ENCODE assay signal across 27 cellular contexts in the genomic region with DNA sequence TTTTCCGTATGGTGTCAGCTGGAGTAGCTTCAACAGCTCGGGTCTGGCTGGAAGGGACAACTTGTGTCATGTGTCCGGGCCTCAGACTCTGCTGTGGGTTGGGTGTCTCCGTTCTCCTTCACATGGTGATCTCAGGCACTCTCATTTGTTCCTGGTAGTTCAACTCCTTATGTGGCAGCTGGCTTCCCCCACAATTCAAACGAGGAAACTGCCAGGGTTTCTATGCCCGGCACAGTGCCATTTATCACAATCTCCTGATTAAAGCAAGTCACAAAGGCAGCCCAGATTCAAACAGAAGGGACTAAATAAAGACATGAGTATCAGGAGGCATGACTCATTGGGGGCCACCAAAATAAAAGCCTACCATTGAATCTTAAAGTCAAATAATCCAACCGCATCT. TPM values are rescaled to one million over a fixed set of nuclear protein-coding genes. Genes with fewer than 3 reads are reported as not detected.
A peak's percentile ranks its signal among the peaks of the same experiment; 100 is the strongest.
DNase-seq lines count a peak whose midpoint lies in the region; ATAC-seq, FAIRE-seq and TF ChIP-seq lines count a peak whose summit lies in the region.
"Had no signal": no experiment of that assay in that cellular context is flagged by ENCODE, and none has a peak within 500 bp of the region (broad histone marks: within the 10 kb centered on the region; RNA-seq: fewer than 3 reads in every experiment).

No MANE protein-coding gene starts in this region.

- intact Hi-C loops in K562 (cut with micrococcal nuclease): no loop called here
- intact Hi-C loops in naive thymus-derived CD4-positive, alpha-beta T cell (cut with micrococcal nuclease): no loop called here

- no peaks in the 10 kb centered on the region for H3K9me2 ChIP-seq in MM.1S (replicated peaks; ENCODE audit: insufficient read depth, low read length)

- FAIRE-seq in K562 (lab: Jason Lieb, UNC): no peak
- FAIRE-seq in small intestine (lab: Jason Lieb, UNC): no peak
- FAIRE-seq: bronchial epithelial cell, GM12892 had no signal

- H3K36me3 Mint-ChIP-seq in naive thymus-derived CD4-positive, alpha-beta T cell: no peaks in the 10 kb centered on the region
- H3K36me3 Mint-ChIP-seq: CD8-positive, alpha-beta memory T cell had no signal

- H3K27me3 ChIP-seq in K562 (ENCODE audit: control insufficient read depth in 2 of 2, insufficient read depth in 2 of 2, low read length in 2 of 2): peaks cover 12 to 20% of the 10 kb centered on the region in 2 experiments; a peak in 3 of 5 replicates
- no peaks in the 10 kb centered on the region for H3K27me3 ChIP-seq in small intestine (ENCODE audit: control insufficient read depth in 2 of 2, insufficient read depth in 2 of 2, low read length in 2 of 2)
- no peaks in the 10 kb centered on the region for H3K27me3 ChIP-seq in MM.1S (replicated peaks; ENCODE audit: insufficient read depth, low read length)
- no peaks in the 10 kb centered on the region for H3K27me3 ChIP-seq in naive thymus-derived CD4-positive, alpha-beta T cell (ENCODE audit: control insufficient read depth in 2 of 2, insufficient read depth in 2 of 2, low read length in 2 of 2)
- H3K27me3 ChIP-seq: adrenal gland, upper lobe of left lung had no signal

- DNase-seq in DMS153 (lab: John Stamatoyannopoulos, UW) (peak; percentile 26), DMS153 treated with DMSO at 0.1 percent for 48 hours (lab: John Stamatoyannopoulos, UW; ENCODE audit: unreplicated experiment) (no peak), K562 (ENCODE audit: extremely low read depth in 1 of 4, low spot score in 3 of 4) (no peak), left kidney (ENCODE audit: low read depth, low spot score) (peak; percentile 24), small intestine (peak; percentile 79), MM.1S (no peak)
- DNase-seq in naive thymus-derived CD4-positive, alpha-beta T cell: no peak
- DNase-seq: 8988T; activated CD8-positive, alpha-beta T cell treated with anti-CD3 and anti-CD28 coated beads for 36 hours; activated gamma-delta T cell treated with Interleukin-2 at 50 U/mL for 16 hours; activated T-cell treated with anti-CD3 and anti-CD28 coated beads, Interleukin-2, amount 50 U/mL, for 1 hour; AML-193; CD8-positive, alpha-beta memory T cell; midbrain; NCI-H1092 treated with DMSO at 0.1 percent for 48 hours; NCI-H2081 treated with DMSO at 0.1 percent for 48 hours; NCI-H510A treated with DMSO at 0.1 percent for 48 hours; retina; upper lobe of left lung had no signal

- no peak overlapping the region for H3K27ac Mint-ChIP-seq in naive thymus-derived CD4-positive, alpha-beta T cell
- H3K27ac Mint-ChIP-seq: activated CD8-positive, alpha-beta T cell treated with anti-CD3 and anti-CD28 coated beads for 36 hours; CD8-positive, alpha-beta memory T cell had no signal

- TF ChIP-seq RAD21 in K562 (CRISPR knock-in tag; conservative IDR thresholded peaks at IDR 0.05 in 1 of 2, IDR thresholded peaks at IDR 0.05 in 1 of 2): no peak

- no peak for TF ChIP-seq EP300 in K562 (IDR thresholded peaks at IDR 0.05; ENCODE audit: low read length)

- no peak overlapping the region for H3K4me2 ChIP-seq in K562 (ENCODE audit: insufficient read depth, low read length)
- no peak overlapping the region for H3K4me2 ChIP-seq in MM.1S (ENCODE audit: low read depth, low read length)

- no peak overlapping the region for H3K27ac ChIP-seq in K562 (ENCODE audit: extremely low read depth, low read depth, low read length)
- H3K27ac ChIP-seq in small intestine (ENCODE audit: low read depth in 1 of 2, low read length in 1 of 2): peak overlapping the region; percentile 87 to 95
- H3K27ac ChIP-seq in MM.1S (ENCODE audit: low read length): no peak overlapping the region
- no peak overlapping the region for H3K27ac ChIP-seq in naive thymus-derived CD4-positive, alpha-beta T cell (ENCODE audit: low read depth, low read length)
- H3K27ac ChIP-seq: adrenal gland, coronary artery, upper lobe of left lung had no signal

- POLR2A ChIA-PET in K562 (lab: Yijun Ruan, JAX): no interaction called here
- POLR2A ChIA-PET in naive thymus-derived CD4-positive, alpha-beta T cell (lab: Charles Lee): no interaction called here

- TF ChIP-seq CTCF in K562 (IDR thresholded peaks at IDR 0.05 in 2 of 3, conservative IDR thresholded peaks at IDR 0.05 in 1 of 3; ENCODE audit: insufficient read depth in 2 of 3, low read depth in 1 of 3, low read length in 3 of 3) (no peak), MM.1S (IDR thresholded peaks at IDR 0.05; ENCODE audit: low read length) (no peak)

- no peaks in the 10 kb centered on the region for H3K79me2 ChIP-seq in K562 (ENCODE audit: control insufficient read depth, insufficient read depth, low read length)
- H3K79me2 ChIP-seq in MM.1S (ENCODE audit: low read length): no peaks in the 10 kb centered on the region

- no peak overlapping the region for H2AFZ ChIP-seq in K562 (ENCODE audit: low read depth, low read length)
- H2AFZ ChIP-seq in MM.1S (ENCODE audit: low read length): no peak overlapping the region

- H3K36me3 ChIP-seq in K562 (ENCODE audit: control insufficient read depth, insufficient read depth, low read length) (no peaks in the 10 kb centered on the region), small intestine (ENCODE audit: control insufficient read depth in 2 of 2, insufficient read depth in 2 of 2, low read length in 2 of 2) (no peaks in the 10 kb centered on the region), MM.1S (replicated peaks; ENCODE audit: insufficient read depth, low read length) (no peaks in the 10 kb centered on the region)
- no peaks in the 10 kb centered on the region for H3K36me3 ChIP-seq in naive thymus-derived CD4-positive, alpha-beta T cell (ENCODE audit: control insufficient read depth in 2 of 3, insufficient read depth in 3 of 3, low read length in 3 of 3)
- H3K36me3 ChIP-seq: adrenal gland, upper lobe of left lung had no signal

- peaks cover 0 to 1% (median 0%) of the 10 kb centered on the region in 11 donors for H3K9me3 Mint-ChIP-seq in naive thymus-derived CD4-positive, alpha-beta T cell
- H3K9me3 Mint-ChIP-seq: activated CD8-positive, alpha-beta T cell treated with anti-CD3 and anti-CD28 coated beads for 36 hours; CD8-positive, alpha-beta memory T cell had no signal

- no peak overlapping the region for H3K4me3 Mint-ChIP-seq in naive thymus-derived CD4-positive, alpha-beta T cell
- H3K4me3 Mint-ChIP-seq: activated CD8-positive, alpha-beta T cell treated with anti-CD3 and anti-CD28 coated beads for 36 hours; CD8-positive, alpha-beta memory T cell had no signal

- no peak for TF ChIP-seq POLR2A in K562 (conservative IDR thresholded peaks at IDR 0.05)

- in situ Hi-C loops in K562 (cut with MboI): no loop called here

- H3K9me3 ChIP-seq in K562 (replicated peaks; ENCODE audit: control insufficient read depth, insufficient read depth, low read depth, low read length) (no peaks in the 10 kb centered on the region), small intestine (ENCODE audit: control insufficient read depth, low read depth) (no peaks in the 10 kb centered on the region), MM.1S (replicated peaks; ENCODE audit: insufficient read depth, low read length) (no peaks in the 10 kb centered on the region)
- H3K9me3 ChIP-seq in naive thymus-derived CD4-positive, alpha-beta T cell (ENCODE audit: control insufficient read depth in 2 of 3, low read length in 3 of 3): no peaks in the 10 kb centered on the region
- H3K9me3 ChIP-seq: adrenal gland, upper lobe of left lung had no signal

- H3K27me3 Mint-ChIP-seq in naive thymus-derived CD4-positive, alpha-beta T cell: peaks cover 21 to 44% (median 23%) of the 10 kb centered on the region in 5 donors

- H3K4me3 ChIP-seq in K562 (no peak overlapping the region), small intestine (ENCODE audit: low read depth in 1 of 2, low read length in 2 of 2) (no peak overlapping the region), MM.1S (ENCODE audit: low read length) (no peak overlapping the region)
- H3K4me3 ChIP-seq in naive thymus-derived CD4-positive, alpha-beta T cell (ENCODE audit: low read length): no peak overlapping the region
- H3K4me3 ChIP-seq: adrenal gland, coronary artery, upper lobe of left lung had no signal

- no peaks in the 10 kb centered on the region for H3F3A ChIP-seq in MM.1S (ENCODE audit: insufficient read depth, low read length)

- no peaks in the 10 kb centered on the region for H3K9me1 ChIP-seq in K562 (ENCODE audit: control insufficient read depth, insufficient read depth, low read length)

- no peaks in the 10 kb centered on the region for H3K4me1 ChIP-seq in K562 (replicated peaks in 1 of 2; ENCODE audit: control insufficient read depth in 2 of 2, insufficient read depth in 2 of 2, low read length in 2 of 2)
- H3K4me1 ChIP-seq in small intestine (ENCODE audit: control insufficient read depth in 2 of 2, insufficient read depth in 1 of 2, low read depth in 1 of 2, low read length in 1 of 2): peaks cover 3 to 12% of the 10 kb centered on the region in 2 donors
- no peaks in the 10 kb centered on the region for H3K4me1 ChIP-seq in MM.1S (ENCODE audit: low read length)
- no peaks in the 10 kb centered on the region for H3K4me1 ChIP-seq in naive thymus-derived CD4-positive, alpha-beta T cell (ENCODE audit: control insufficient read depth in 2 of 2, insufficient read depth in 2 of 2, low read length in 2 of 2)
- H3K4me1 ChIP-seq: adrenal gland, upper lobe of left lung had no signal

- 4% methylated on average over 7 of the region's 7 CpGs for WGBS in K562 (ENCODE audit: insufficient coverage, low coverage, missing lambda C conversion rate)
- WGBS in small intestine, 3 donors: 9 to 36% (median 29%) methylated on average over 7 of the region's 7 CpGs

- no peak overlapping the region for H3K9ac ChIP-seq in K562 (ENCODE audit: insufficient read depth in 1 of 2, low read depth in 2 of 2, low read length in 2 of 2)
- H3K9ac ChIP-seq in MM.1S (ENCODE audit: low read length): no peak overlapping the region

- no peak for ATAC-seq in K562
- ATAC-seq in HG02759 (IDR thresholded peaks at IDR 0.05; ENCODE audit: unreplicated experiment): no peak
- ATAC-seq in naive thymus-derived CD4-positive, alpha-beta T cell: no peak
- ATAC-seq: activated CD4-positive, CD25-positive, alpha-beta regulatory T cell treated with anti-CD3 and anti-CD28 coated beads, Interleukin-2, amount 50 U/mL, for 24 hours; activated CD8-positive, alpha-beta T cell treated with anti-CD3 and anti-CD28 coated beads for 36 hours had no signal

- no peaks in the 10 kb centered on the region for H4K20me1 ChIP-seq in K562 (replicated peaks; ENCODE audit: control insufficient read depth, insufficient read depth, low read length)
- H4K20me1 ChIP-seq in MM.1S (ENCODE audit: insufficient read depth, low read length): no peaks in the 10 kb centered on the region

- H3K4me1 Mint-ChIP-seq in naive thymus-derived CD4-positive, alpha-beta T cell: no peaks in the 10 kb centered on the region
- H3K4me1 Mint-ChIP-seq: CD8-positive, alpha-beta memory T cell had no signal

- BruUV-seq in K562 (replicated peaks; lab: Mats Ljungman, UMichigan): no TSS peak

- CTCF ChIA-PET in K562 (lab: Yijun Ruan, JAX; ENCODE audit: low intra/inter-chr PET ratio): no interaction called here
- CTCF ChIA-PET in naive thymus-derived CD4-positive, alpha-beta T cell (lab: Charles Lee): no interaction called here

RNA-seq across cellular contexts. Expression of a gene that starts 22.7 kb away (rescaled TPM):
- not detected in 2 replicates for total RNA-seq in K562 (2011; cell fraction: chromatin; rRNA removed; ENCODE audit: low replicate concordance)
- total RNA-seq in K562 (2011; cell fraction: nucleolus; rRNA removed): not detected in 2 replicates
- not detected in 2 replicates for total RNA-seq in K562 (2011; cell fraction: nucleoplasm; rRNA removed)
- total RNA-seq in K562 (2014; rRNA removed) (not detected in 2 replicates), K562 (2014; rRNA removed; fragmentation: Illumina TruSeq; extraction: Trizol) (not detected in 2 replicates), K562 (2015; rRNA removed; fragmentation: Illumina TruSeq; extraction: Trizol) (not detected in 2 replicates), K562 (2021) (not detected in 2 replicates)
- polyA plus RNA-seq in K562 (2011; rRNA removed) (not detected in 2 replicates), K562 (2014; fragmentation: Illumina TruSeq; extraction: Trizol) (not detected in 2 replicates), K562 (2014; fragmentation: Nextera tagmentation; extraction: Ambion mirVana) (under 1 TPM in 1 of 2 experiments, not detected in 1; 0.06 TPM), K562 (2014; rRNA removed) (not detected in 2 replicates), small intestine (1 to 10 TPM; 2.9 to 9.2 (median 6.2) TPM)
- 0.22 TPM in 1 of 2 replicates, not detected in the other for polyA plus RNA-seq in K562 (2011; cell fraction: cytosol; rRNA removed)
- not detected in 2 replicates for polyA plus RNA-seq in K562 (2011; cell fraction: nucleus; rRNA removed)
- polyA plus RNA-seq in K562 (2012): not detected in 2 replicates
- not detected in 2 replicates for polyA minus RNA-seq in K562 (2011; rRNA and poly(A)+ RNA removed)
- not detected in 2 replicates for polyA minus RNA-seq in K562 (2011; cell fraction: cytosol; rRNA and poly(A)+ RNA removed)
- polyA minus RNA-seq in K562 (2011; cell fraction: nucleus; rRNA and poly(A)+ RNA removed): not detected in 2 replicates
- total RNA-seq in naive thymus-derived CD4-positive, alpha-beta T cell: not detected
- not detected for polyA plus RNA-seq in naive thymus-derived CD4-positive, alpha-beta T cell
- total RNA-seq: activated CD8-positive, alpha-beta T cell treated with anti-CD3 and anti-CD28 coated beads for 36 hours; bronchial epithelial cell; glomerular endothelial cell; LHCN-M2 had no signal
- polyA plus RNA-seq: CD8-positive, alpha-beta memory T cell had no signal

Comparison
In these comparisons a context has a peak if more than half of its experiments do, and no peak if none do; other contexts are left out.
1. DNase-seq: peak in DMS153 (single experiment), left kidney (single experiment) and small intestine (single experiment); none in DMS153 treated with DMSO at 0.1 percent for 48 hours (single experiment), K562 (0 of 4), MM.1S (single experiment) and naive thymus-derived CD4-positive, alpha-beta T cell (0 of 9).
2. H3K27ac ChIP-seq: peak in small intestine (2 of 2); none in K562 (single experiment), MM.1S (single experiment) and naive thymus-derived CD4-positive, alpha-beta T cell (single experiment).